ENCODE assay signal across 8 cellular contexts in the genomic region with DNA sequence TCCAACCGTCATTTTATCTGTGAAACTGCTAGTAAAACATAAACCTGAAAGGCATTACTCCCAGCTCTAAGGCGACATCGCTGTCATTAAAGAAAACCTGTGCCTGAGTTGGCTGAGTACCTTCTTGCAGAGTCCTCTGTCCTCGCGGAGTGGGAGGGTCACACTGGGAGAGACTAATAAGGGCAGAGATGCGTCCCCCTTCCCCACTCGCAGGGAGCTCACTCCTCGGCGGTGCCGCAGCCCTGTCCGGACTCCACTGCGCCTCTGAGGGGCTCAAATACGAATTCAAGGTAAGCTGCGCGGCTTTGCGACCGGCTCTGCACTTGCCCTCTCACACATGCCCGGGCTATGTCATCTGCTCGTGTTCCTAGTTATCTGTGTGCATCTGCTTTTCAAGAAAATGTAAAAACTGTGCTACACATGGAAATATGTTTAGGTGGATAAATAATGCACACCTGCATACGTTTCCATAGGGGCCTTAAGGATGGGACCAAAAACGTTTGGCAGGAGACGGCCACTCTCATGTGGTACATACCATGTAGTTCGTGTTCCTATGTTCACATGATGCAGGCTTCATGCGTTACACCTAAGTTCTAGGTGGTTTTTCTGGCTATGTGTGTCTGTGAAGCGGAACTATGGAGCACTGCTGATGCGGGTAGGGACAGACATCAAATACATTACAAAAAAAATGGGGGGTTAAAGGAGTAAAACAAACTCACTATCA. TPM values are rescaled to one million over a fixed set of nuclear protein-coding genes. Genes with fewer than 3 reads are reported as not detected.
DNase-seq lines count a peak whose midpoint lies in the region; ATAC-seq, FAIRE-seq and TF ChIP-seq lines count a peak whose summit lies in the region.

A gene (plus strand): TSS at position 206 of the 724 bp plus-strand sequence. CDS start 13,012 bp downstream, outside the sequence.

- SMC1A ChIA-PET in GM12878 (lab: Charles Lee; ENCODE audit: uncharacterized antibody, unreplicated experiment) = interaction anchor here (0.8 to 7.2 kb wide), 21 partner anchors 8 to 265 kb away, joined by 3 to 79 read pairs (median 6); a partner anchor contains a TSS

- WGBS in GM12878 (ENCODE audit: insufficient coverage, insufficient replicate concordance, low lambda C conversion rate, missing lambda C conversion rate) = under 1% methylated on average over 26 of the region's 26 CpGs

- in situ Hi-C loops in GM12878 (cut with MboI) = no loop called here

- ATAC-seq in GM18909 (IDR thresholded peaks at IDR 0.05; ENCODE audit: poor library complexity, unreplicated experiment) (peak; percentile 66), HG03066 (IDR thresholded peaks at IDR 0.05; ENCODE audit: low read depth, unreplicated experiment) (peak; percentile 42), RWPE2 (ENCODE audit: low read depth) (peak; percentile 38; the same call in 1 of the 3 replicates), GM12878 (peak; percentile 64)

- H2AFZ ChIP-seq in GM12878 (ENCODE audit: control insufficient read depth, low read depth, low read length) = peak within 1 kb of the TSS; percentile 91
- peak within 1 kb of the TSS; percentile 40 for H2AFZ ChIP-seq in keratinocyte (ENCODE audit: control insufficient read depth, low read length)

- peak within 1 kb of the TSS; percentile 38 for H3K4me3 ChIP-seq in AG09309 (ENCODE audit: control insufficient read depth, low read depth, low read length)
- H3K4me3 ChIP-seq in RWPE2 (ENCODE audit: severe bottlenecking) = peak within 1 kb of the TSS; percentile 22
- H3K4me3 ChIP-seq in GM12878 = peak within 1 kb of the TSS; percentile 79
- peak within 1 kb of the TSS; percentile 32 to 67 (median 58) for H3K4me3 ChIP-seq in keratinocyte (ENCODE audit: control insufficient read depth in 2 of 3, extremely low read depth in 1 of 3, insufficient read depth in 2 of 3, low read depth in 1 of 3, low read length in 3 of 3)

- DNase-seq in AG09309 (ENCODE audit: low read depth) (no peak), RWPE2 (ENCODE audit: low spot score) (no peak), GM12878 (ENCODE audit: low read depth, low spot score) (peak; percentile 76), keratinocyte (ENCODE audit: low read depth, low spot score) (no peak), LoVo (ENCODE audit: low spot score) (no peak)
- peak; percentile 24 to 32 for DNase-seq in stimulated activated CD4-positive, alpha-beta T cell treated with anti-CD3 and anti-CD28 coated beads, Interleukin-2, amount 100 ng/mL, for 24 hours

- H3K27me3 ChIP-seq in RWPE2 (ENCODE audit: insufficient read depth, poor library complexity, severe bottlenecking) (peaks cover 92% of the 10 kb centered on the region), GM12878 (replicated peaks in 1 of 2; ENCODE audit: control insufficient read depth in 2 of 2, insufficient read depth in 2 of 2, low read length in 1 of 2) (no peaks in the 10 kb centered on the region), keratinocyte (ENCODE audit: control insufficient read depth, extremely low read depth, insufficient read depth, low read length) (peaks cover 30% of the 10 kb centered on the region)

- FAIRE-seq in GM12878 (lab: Jason Lieb, UNC) = peak; percentile 69
- peak; percentile 44 for FAIRE-seq in keratinocyte (lab: Jason Lieb, UNC)

- H3K9me1 ChIP-seq in keratinocyte (ENCODE audit: control insufficient read depth, extremely low read depth, insufficient read depth, low read length) = no peaks in the 10 kb centered on the region

- CTCF ChIA-PET in GM12878 (lab: Yijun Ruan, JAX) = interaction anchor here (0.5 to 6.1 kb wide), 20 partner anchors 12 to 374 kb away, joined by 3 to 91 read pairs (median 4); a partner anchor contains a TSS

- peaks cover 2% of the 10 kb centered on the region for H3K9me3 ChIP-seq in RWPE2 (ENCODE audit: severe bottlenecking)
- no peaks in the 10 kb centered on the region for H3K9me3 ChIP-seq in GM12878 (replicated peaks; ENCODE audit: control insufficient read depth, insufficient read depth, low read length)
- no peaks in the 10 kb centered on the region for H3K9me3 ChIP-seq in keratinocyte (ENCODE audit: control insufficient read depth, low read depth, low read length)

- no peaks in the 10 kb centered on the region for H3K4me1 ChIP-seq in RWPE2 (ENCODE audit: insufficient read depth, poor library complexity, severe bottlenecking)
- peaks cover 7% of the 10 kb centered on the region; the same call in 1 of the 2 replicates for H3K4me1 ChIP-seq in GM12878 (ENCODE audit: control insufficient read depth, insufficient read depth, low read length)
- peaks cover 19% of the 10 kb centered on the region for H3K4me1 ChIP-seq in keratinocyte (ENCODE audit: control insufficient read depth, extremely low read depth, insufficient read depth, low read length)

- H3K4me2 ChIP-seq in GM12878 (ENCODE audit: control insufficient read depth, insufficient read depth) = peak within 1 kb of the TSS; percentile 83
- H3K4me2 ChIP-seq in keratinocyte (ENCODE audit: control insufficient read depth, extremely low read depth, insufficient read depth, low read depth, low read length) = peak within 1 kb of the TSS; percentile 90

- TSS peak; percentile 65 for BruUV-seq in GM12878 (replicated peaks; lab: Mats Ljungman, UMichigan)

- RAD21 ChIA-PET in GM12878 (lab: Charles Lee; ENCODE audit: unreplicated experiment) = interaction anchor here (0.8 to 7.0 kb wide), 13 partner anchors 11 to 242 kb away, joined by 3 to 93 read pairs (median 9); a partner anchor contains a TSS

- intact Hi-C loops in GM12878 (cut with micrococcal nuclease; ENCODE audit: unreplicated experiment) = loop anchor here (1.0 to 5.0 kb wide), 4 partner anchors 14 to 134 kb away; no protein-coding TSS in a partner anchor

- POLR2A ChIA-PET in GM12878 (lab: Charles Lee) = interaction anchor here (1.0 to 4.0 kb wide), 14 partner anchors 10 to 86 kb away, joined by 3 to 43 read pairs (median 6); a partner anchor contains a TSS

- H3K27ac ChIP-seq in RWPE2 (ENCODE audit: poor library complexity, severe bottlenecking) (no peak within 1 kb of the TSS), GM12878 (ENCODE audit: control insufficient read depth, insufficient read depth) (peak within 1 kb of the TSS; percentile 92), keratinocyte (ENCODE audit: control insufficient read depth, insufficient read depth, low read length) (no peak within 1 kb of the TSS)

- peaks cover 59% of the 10 kb centered on the region for H3K79me2 ChIP-seq in GM12878 (ENCODE audit: control insufficient read depth, insufficient read depth, low read length)
- no peaks in the 10 kb centered on the region for H3K79me2 ChIP-seq in keratinocyte (ENCODE audit: control insufficient read depth, insufficient read depth, low read length)

- H3K36me3 ChIP-seq in RWPE2 (ENCODE audit: low read depth) = no peaks in the 10 kb centered on the region
- no peaks in the 10 kb centered on the region for H3K36me3 ChIP-seq in GM12878 (ENCODE audit: control insufficient read depth in 2 of 2, insufficient read depth in 2 of 2, low read length in 1 of 2)
- H3K36me3 ChIP-seq in keratinocyte (ENCODE audit: control insufficient read depth in 2 of 2, extremely low read depth in 1 of 2, insufficient read depth in 2 of 2, low read length in 2 of 2) = no peaks in the 10 kb centered on the region

- H3K9ac ChIP-seq in GM12878 (ENCODE audit: control insufficient read depth, insufficient read depth, low read length) (peak within 1 kb of the TSS; percentile 91), keratinocyte (ENCODE audit: control insufficient read depth, extremely low read depth, insufficient read depth, low read length) (peak within 1 kb of the TSS; percentile 12)

- no peak for TF ChIP-seq EP300 in GM12878 (IDR thresholded peaks at IDR 0.05; ENCODE audit: borderline replicate concordance in 1 of 2, control insufficient read depth in 1 of 2, low read depth in 2 of 2, low read length in 2 of 2)

- peak; percentile 81 for TF ChIP-seq POLR2A in GM12878 (IDR thresholded peaks at IDR 0.05; ENCODE audit: low read depth, low read length)

- TF ChIP-seq CTCF in AG09309 (IDR thresholded peaks at IDR 0.05; ENCODE audit: control insufficient read depth, insufficient read depth, low read depth, low read length, missing control alignments) = no peak
- no peak for TF ChIP-seq CTCF in RWPE2 (IDR thresholded peaks at IDR 0.05; ENCODE audit: poor library complexity, severe bottlenecking)
- TF ChIP-seq CTCF in GM12878 (IDR thresholded peaks at IDR 0.05 in 2 of 3, conservative IDR thresholded peaks at IDR 0.05 in 1 of 3; ENCODE audit: control insufficient read depth in 2 of 3, extremely low read depth in 1 of 3, insufficient read depth in 1 of 3, low read depth in 3 of 3, low read length in 3 of 3) = no peak
- no peak for TF ChIP-seq CTCF in keratinocyte (optimal IDR thresholded peaks at IDR 0.05 in 1 of 3, IDR thresholded peaks at IDR 0.05 in 1 of 3, conservative IDR thresholded peaks at IDR 0.05 in 1 of 3; ENCODE audit: extremely low read depth in 1 of 3, insufficient read depth in 2 of 3, low read length in 3 of 3)

- dilution Hi-C loops in keratinocyte (cut with MboI; ENCODE audit: extremely low pct_ligation_motif_present, low sequenced_read_pairs) = no loop called here

- TF ChIP-seq RAD21 in GM12878 (IDR thresholded peaks at IDR 0.05; ENCODE audit: insufficient read depth, low read depth, low read length) = no peak

- no peaks in the 10 kb centered on the region for H4K20me1 ChIP-seq in GM12878 (ENCODE audit: control insufficient read depth, insufficient read depth)
- no peaks in the 10 kb centered on the region for H4K20me1 ChIP-seq in keratinocyte (ENCODE audit: control insufficient read depth, extremely low read depth, insufficient read depth, low read length)

RNA-seq across cellular contexts. Expression of the gene that starts here (rescaled TPM):
- total RNA-seq in GM12878 (2013; cell fraction: nucleolus; rRNA removed) = 51.4 and 55.7 TPM in 2 replicates
- 4.7 and 5.8 TPM in 2 replicates for total RNA-seq in GM12878 (2014; rRNA removed)
- total RNA-seq in GM12878 (2014; rRNA removed; fragmentation: Illumina TruSeq; extraction: Trizol) = 5.8 and 6.1 TPM in 2 replicates
- 4.4 and 5.6 TPM in 2 replicates for total RNA-seq in GM12878 (2021)
- polyA plus RNA-seq in GM12878 (2011; ENCODE audit: low read depth) = 2.1 TPM
- polyA plus RNA-seq in GM12878 (2011; rRNA removed) = 13.5 and 20.4 TPM in 2 replicates
- 5.3 and 5.8 TPM in 2 replicates for polyA plus RNA-seq in GM12878 (2011; cell fraction: cytosol; rRNA removed)
- 33.4 and 41.9 TPM in 2 replicates for polyA plus RNA-seq in GM12878 (2011; cell fraction: nucleus; rRNA removed)
- 3.0 and 3.9 TPM in 2 replicates for polyA plus RNA-seq in GM12878 (2012)
- 2.3 and 2.5 TPM in 2 replicates for polyA plus RNA-seq in GM12878 (2014; fragmentation: Illumina TruSeq; extraction: Trizol)
- polyA plus RNA-seq in GM12878 (2014; fragmentation: Nextera tagmentation; extraction: Ambion mirVana) = 1 to 10 TPM; 1.1 to 1.9 TPM
- 1.8 and 2.4 TPM in 2 replicates for polyA plus RNA-seq in GM12878 (2014; rRNA removed)
- polyA plus RNA-seq in GM12878 (2016; fragmentation: Nextera tagmentation; extraction: Ambion mirVana) = 1 to 10 TPM; 3.6 to 6.0 TPM
- 49.5 and 53.5 TPM in 2 replicates for polyA minus RNA-seq in GM12878 (2011; rRNA and poly(A)+ RNA removed)
- 6.8 and 10.3 TPM in 2 replicates for polyA minus RNA-seq in GM12878 (2011; cell fraction: cytosol; rRNA and poly(A)+ RNA removed)
- 110 and 164 TPM in 2 replicates for polyA minus RNA-seq in GM12878 (2011; cell fraction: nucleus; rRNA and poly(A)+ RNA removed)
- polyA plus RNA-seq in keratinocyte = not detected in 3 replicates
- polyA plus RNA-seq in keratinocyte (2011; ENCODE audit: low read depth) = not detected
- not detected in 2 replicates for polyA plus RNA-seq in keratinocyte (2011; cell fraction: cytosol; rRNA removed)
- polyA plus RNA-seq in keratinocyte (2011; cell fraction: nucleus; rRNA removed) = not detected in 2 replicates
- not detected in 2 replicates for polyA plus RNA-seq in keratinocyte (2012; ENCODE audit: low replicate concordance)
- 0.03 TPM in 1 of 3 replicates, not detected in the others for polyA minus RNA-seq in keratinocyte
- not detected for polyA minus RNA-seq in keratinocyte (2011; cell fraction: cytosol; rRNA and poly(A)+ RNA removed)
- polyA minus RNA-seq in keratinocyte (2011; cell fraction: nucleus; rRNA and poly(A)+ RNA removed) = not detected in 2 replicates

Comparison
In these comparisons a context has a peak if more than half of its experiments do, and no peak if none do; other contexts are left out.
1. DNase-seq: peak in GM12878 (single experiment) and stimulated activated CD4-positive, alpha-beta T cell treated with anti-CD3 and anti-CD28 coated beads, Interleukin-2, amount 100 ng/mL, for 24 hours (2 of 2); none in AG09309 (single experiment), RWPE2 (single experiment), keratinocyte (single experiment) and LoVo (single experiment).
2. H3K4me3 ChIP-seq: peak in every context shown above with its lines; median percentile 79 in GM12878; 58 in keratinocyte; 38 in AG09309; 22 in RWPE2.
3. Peak in every context shown above with its lines, with median percentiles within 50 percentile points of each other: ATAC-seq.